8 cellular contexts compared by ENCODE assay signal in the genomic region with DNA sequence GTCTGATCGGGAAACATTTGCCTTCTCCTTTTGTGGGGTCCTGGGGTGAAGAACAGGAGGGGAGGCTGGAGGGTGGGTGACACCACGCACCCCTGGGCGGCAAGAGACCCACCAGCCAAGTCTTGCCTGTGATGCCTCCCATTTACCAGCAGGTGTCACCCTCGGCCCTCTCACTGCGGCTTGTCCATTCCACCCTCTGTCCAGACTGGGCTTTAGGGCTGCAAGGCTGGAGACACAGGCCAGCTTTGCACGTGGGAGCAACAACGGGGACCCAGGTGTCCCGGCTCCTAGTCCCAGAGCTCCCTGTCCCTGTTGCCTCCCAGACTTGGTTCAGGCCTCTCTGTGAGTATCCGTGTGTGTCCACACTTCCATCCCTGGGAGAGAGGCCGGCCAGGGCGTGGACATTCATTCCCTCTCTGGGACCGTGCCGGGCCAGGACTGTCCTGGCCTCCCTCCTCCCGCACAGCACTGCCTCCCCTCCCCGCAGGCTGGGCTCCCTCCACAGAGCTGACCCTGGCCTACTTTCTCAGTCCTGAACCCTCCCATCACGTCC. TPM values are rescaled to one million over a fixed set of nuclear protein-coding genes. Genes with fewer than 3 reads are reported as not detected.
DNase-seq lines count a peak whose midpoint lies in the region; ATAC-seq and TF ChIP-seq lines count a peak whose summit lies in the region.

No MANE protein-coding gene starts in this region.

- H3K9me3 ChIP-seq in GM23248 (ENCODE audit: low read depth) (no peaks in the 10 kb centered on the region), mucosa of stomach (ENCODE audit: control insufficient read depth, low read length) (no peaks in the 10 kb centered on the region)

- H3F3A ChIP-seq in GM23248 (ENCODE audit: insufficient read depth), result no peaks in the 10 kb centered on the region

- H3K27ac ChIP-seq in GM23248, result no peak overlapping the region

- H3K4me3 ChIP-seq in AG09309 (ENCODE audit: control insufficient read depth, low read depth, low read length), result no peak overlapping the region
- no peak overlapping the region for H3K4me3 ChIP-seq in GM23248
- H3K4me3 ChIP-seq in mucosa of stomach (ENCODE audit: low read length), result no peak overlapping the region

- H3K4me2 ChIP-seq in GM23248 (ENCODE audit: unreplicated experiment), result no peak overlapping the region

- no peaks in the 10 kb centered on the region for H3K9me2 ChIP-seq in GM23248 (ENCODE audit: insufficient read depth)

- in situ Hi-C loops in GM23248 (cut with MboI), result no loop called here

- no peaks in the 10 kb centered on the region for H3K27me3 ChIP-seq in GM23248 (replicated peaks; ENCODE audit: insufficient read depth)
- H3K27me3 ChIP-seq in mucosa of stomach (ENCODE audit: control insufficient read depth, insufficient read depth, low read length), result no peaks in the 10 kb centered on the region

- 24 to 25% methylated on average over 11 to 16 of the region's 16 CpGs for WGBS in GM23248 (ENCODE audit: low coverage in 1 of 2, low lambda C conversion rate in 2 of 2, missing lambda C conversion rate in 2 of 2), 2 experiments

- no peak overlapping the region for H3K9ac ChIP-seq in GM23248
- peak overlapping the region; percentile 40 for H3K9ac ChIP-seq in mucosa of stomach (ENCODE audit: low read length)

- H3K4me1 ChIP-seq in GM23248 (ENCODE audit: insufficient read depth), result no peaks in the 10 kb centered on the region
- H3K4me1 ChIP-seq in mucosa of stomach (ENCODE audit: control insufficient read depth, insufficient read depth, low read length), result peaks cover 7% of the 10 kb centered on the region

- peak; percentile 99 for TF ChIP-seq CTCF in AG09309 (IDR thresholded peaks at IDR 0.05; ENCODE audit: control insufficient read depth, insufficient read depth, low read depth, low read length, missing control alignments)

- no peak for DNase-seq in AG09309 (ENCODE audit: low read depth)
- DNase-seq in GM23248, result peak; percentile 75
- DNase-seq in NCI-H774 (lab: John Stamatoyannopoulos, UW), result peak; percentile 42
- peak in 2 of 3 experiments; percentile 40 to 49 for DNase-seq in activated CD8-positive, alpha-beta memory T cell treated with anti-CD3 and anti-CD28 coated beads for 48 hours (ENCODE audit: low read depth in 2 of 3, low spot score in 2 of 3)
- DNase-seq in epidermal melanocyte (ENCODE audit: insufficient read length, low spot score), result peak; percentile 88
- DNase-seq in stimulated activated CD8-positive, alpha-beta memory T cell treated with anti-CD3 and anti-CD28 coated beads, Interleukin-4, amount 100 ng/mL, for 1 hour (ENCODE audit: low read depth in 2 of 2, low spot score in 1 of 2), result peak; percentile 18 to 30

- H3K36me3 ChIP-seq in GM23248 (ENCODE audit: low read depth) (no peaks in the 10 kb centered on the region), mucosa of stomach (ENCODE audit: control insufficient read depth, insufficient read depth, low read length) (no peaks in the 10 kb centered on the region)

- H4K20me1 ChIP-seq in GM23248 (ENCODE audit: insufficient read depth), result no peaks in the 10 kb centered on the region

- H3K79me2 ChIP-seq in GM23248 (ENCODE audit: insufficient read depth), result no peaks in the 10 kb centered on the region

- no peak for ATAC-seq in HG03159 (IDR thresholded peaks at IDR 0.05; ENCODE audit: unreplicated experiment)

- H2AFZ ChIP-seq in GM23248, result peak overlapping the region; percentile 47; the same call in 1 of the 2 replicates

RNA-seq across cellular contexts. Expression of gene GTF2IRD1, which starts 36.2 kb away (rescaled TPM):
- 3.7 and 8.6 TPM in 2 replicates for total RNA-seq in GM23248 (2014; rRNA removed; shearing (Covaris generic))
- 6.6 and 7.0 TPM in 2 replicates for polyA plus RNA-seq in GM23248 (2016; fragmentation: Nextera tagmentation; extraction: Ambion mirVana)
